ENCODE assay signal across 21 cellular contexts in genomic region chr4:76178296-76178695, GRCh38. TPM values are rescaled to one million over a fixed set of nuclear protein-coding genes. Genes with fewer than 3 reads are reported as not detected.
DNase-seq lines count a peak whose midpoint lies in the region; ATAC-seq and TF ChIP-seq lines count a peak whose summit lies in the region.
"Had no signal": no experiment of that assay in that cellular context is flagged by ENCODE, and none has a peak within 500 bp of the region (broad histone marks: within the 10 kb centered on the region; RNA-seq: fewer than 3 reads in every experiment).

No MANE protein-coding gene starts in this region.

- H3K36me3 ChIP-seq in right atrium auricular region (peaks cover 27% of the 10 kb centered on the region), psoas muscle (ENCODE audit: insufficient read depth in 1 of 2, low read depth in 1 of 2) (peaks cover 2 to 73% of the 10 kb centered on the region in 2 donors)

- DNase-seq in Right ventricle myocardium superior (no peak), right atrium auricular region (ENCODE audit: low spot score) (no peak), fibroblast of pulmonary artery (ENCODE audit: low read depth) (peak; percentile 52), psoas muscle (no peak), GDM1 (lab: John Stamatoyannopoulos, UW) (no peak), NCI-H510A (lab: John Stamatoyannopoulos, UW) (no peak), RWPE1 (ENCODE audit: low spot score) (no peak), H4 (ENCODE audit: low spot score) (no peak)
- DNase-seq: BE2C; Calu3; CD8-positive, alpha-beta T cell; H7; MV-4-11; NCI-H1417; NCI-H187; NCI-H2107; NCI-H2227 treated with DMSO at 0.1 percent for 48 hours; NCI-H524 treated with DMSO at 0.1 percent for 48 hours; PC-9 had no signal

- H3K27me3 ChIP-seq in right atrium auricular region (no peaks in the 10 kb centered on the region), psoas muscle (ENCODE audit: insufficient read depth in 3 of 3, low read length in 2 of 3) (no peaks in the 10 kb centered on the region)
- H3K27me3 ChIP-seq: BE2C, SJSA1 had no signal

- no peak overlapping the region for H3K27ac ChIP-seq in right atrium auricular region
- peak overlapping the region; percentile 53 for H3K27ac ChIP-seq in psoas muscle
- no peak overlapping the region for H3K27ac ChIP-seq in RWPE1
- H3K27ac ChIP-seq: KMS-11, PC-9, SJSA1 had no signal

- 43 to 44% (median 44%) methylated on average over 2 of the region's 2 CpGs for WGBS in psoas muscle, 3 donors

- POLR2A ChIA-PET in RWPE1 (lab: Yijun Ruan, JAX; ENCODE audit: low non-redundant PET), result no interaction called here

- peaks cover 0 to 13% of the 10 kb centered on the region in 2 donors for H3K4me1 ChIP-seq in right atrium auricular region
- H3K4me1 ChIP-seq in psoas muscle, result peaks cover 15% of the 10 kb centered on the region
- H3K4me1 ChIP-seq: SJSA1 had no signal

- TF ChIP-seq CTCF in right atrium auricular region (IDR thresholded peaks at IDR 0.05), result no peak
- TF ChIP-seq CTCF in fibroblast of pulmonary artery (IDR thresholded peaks at IDR 0.05; ENCODE audit: low read length, missing control alignments), result no peak
- TF ChIP-seq CTCF in psoas muscle (IDR thresholded peaks at IDR 0.05), result no peak
- TF ChIP-seq CTCF in RWPE1 (conservative IDR thresholded peaks at IDR 0.05; ENCODE audit: low read depth), result no peak

- ATAC-seq in Right ventricle myocardium superior (ENCODE audit: poor library complexity), result peak; percentile 19
- ATAC-seq in psoas muscle, result peak; percentile 33 to 43 (median 40)
- ATAC-seq: CD8-positive, alpha-beta T cell had no signal

- no peaks in the 10 kb centered on the region for H3K9me3 ChIP-seq in right atrium auricular region
- no peaks in the 10 kb centered on the region for H3K9me3 ChIP-seq in psoas muscle
- H3K9me3 ChIP-seq: BE2C, SJSA1 had no signal

- CTCF ChIA-PET in RWPE1 (lab: Yijun Ruan, JAX), result interaction anchor here (0.7 to 1.9 kb wide), 3 partner anchors 10 to 197 kb away, joined by 3 to 7 read pairs (median 5); no protein-coding TSS in a partner anchor

- H3K4me3 ChIP-seq in right atrium auricular region, result no peak overlapping the region
- H3K4me3 ChIP-seq in fibroblast of pulmonary artery (replicated peaks; ENCODE audit: low read depth, low read length), result no peak overlapping the region
- H3K4me3 ChIP-seq in psoas muscle, result no peak overlapping the region
- H3K4me3 ChIP-seq: PC-9, SJSA1 had no signal

- intact Hi-C loops in Right ventricle myocardium superior (cut with DNase I) (no loop called here), psoas muscle (cut with DNase I) (loop anchor here (5.0 to 10.0 kb wide), 2 partner anchors 129 to 327 kb away; partner anchors contain the start of gene STBD1 (in 1 of the 2))

RNA-seq across cellular contexts. Expression of gene NUP54, which starts 30.1 kb away (rescaled TPM):
- total RNA-seq in Right ventricle myocardium superior (18.2 TPM), right atrium auricular region (10 to 100 TPM; 13.7 to 14.9 TPM), psoas muscle (10 to 100 TPM; 14.1 to 25.9 (median 17.6) TPM)
- 10 to 100 TPM; 14.2 to 26.0 (median 25.4) TPM for polyA plus RNA-seq in psoas muscle
- total RNA-seq in H4 (2014; rRNA removed; shearing (Covaris generic)), result 56.3 and 68.6 TPM in 2 replicates

RNA-seq across cellular contexts. Expression of gene SCARB2, which starts 35.3 kb away (rescaled TPM):
- 96.3 TPM for total RNA-seq in Right ventricle myocardium superior
- 100 to 1,000 TPM in 1 of 2 donors, 10 to 100 TPM in 1; 86.4 to 103 TPM for total RNA-seq in right atrium auricular region
- total RNA-seq in psoas muscle, result 100 to 1,000 TPM; 109 to 199 (median 170) TPM
- polyA plus RNA-seq in psoas muscle, result 100 to 1,000 TPM in 1 of 3 donors, 10 to 100 TPM in 2; 58.5 to 107 (median 81.7) TPM
- total RNA-seq in H4 (2014; rRNA removed; shearing (Covaris generic)), result 88.5 and 101 TPM in 2 replicates
